In genomic region chr1:32284777-32285176, GRCh38 we compare ENCODE assay signal across 5 cellular contexts. TPM values are rescaled to one million over a fixed set of nuclear protein-coding genes. Genes with fewer than 3 reads are reported as not detected.
"Had no signal": no experiment of that assay in that cellular context is flagged by ENCODE, and none has a peak within 500 bp of the region (broad histone marks: within the 10 kb centered on the region; RNA-seq: fewer than 3 reads in every experiment).

No MANE protein-coding gene starts in this region.

RNA-seq across cellular contexts. Expression of gene LCK, which starts 33.7 kb away (rescaled TPM):
- total RNA-seq: neural crest cell, osteocyte, temporal lobe had no signal
- polyA plus RNA-seq: smooth muscle cell had no signal

RNA-seq across cellular contexts. Expression of gene FAM167B, which starts 37.8 kb away (rescaled TPM):
- total RNA-seq: smooth muscle cell had no signal
- polyA plus RNA-seq: naive thymus-derived CD8-positive, alpha-beta T cell; smooth muscle cell had no signal
